In genomic region chr16:30183236-30183960, GRCh38 we compare ENCODE assay signal across 8 cellular contexts. TPM values are rescaled to one million over a fixed set of nuclear protein-coding genes. Genes with fewer than 3 reads are reported as not detected.
DNase-seq lines count a peak whose midpoint lies in the region; ATAC-seq and TF ChIP-seq lines count a peak whose summit lies in the region.

Gene CORO1A (plus strand): TSS chr16:30183602. CDS start chr16:30185210, 1,608 bp downstream.

- ATAC-seq in GM21737 (IDR thresholded peaks at IDR 0.05; ENCODE audit: unreplicated experiment) (peak; percentile 43), heart right ventricle (peak; percentile 77 to 91 (median 86))
- ATAC-seq in activated naive CD8-positive, alpha-beta T cell treated with anti-CD3 and anti-CD28 coated beads, Interleukin-2, amount 10 ng/mL, durations not matched to agents 7 days and 5 days (ENCODE audit: low read depth) = peak; percentile 32

- H3K9me3 ChIP-seq in SU-DHL-6 (ENCODE audit: insufficient read depth, low read length) (no peaks in the 10 kb centered on the region), heart right ventricle (no peaks in the 10 kb centered on the region), transverse colon (no peaks in the 10 kb centered on the region)

- peak within 1 kb of the TSS; percentile 100 for H3K9ac ChIP-seq in SU-DHL-6 (ENCODE audit: low read length)

- H3K9me3 Mint-ChIP-seq in activated naive CD8-positive, alpha-beta T cell treated with anti-CD3 and anti-CD28 coated beads, Interleukin-2, amount 10 ng/mL, durations not matched to agents 7 days and 5 days = no peaks in the 10 kb centered on the region

- peaks cover 38% of the 10 kb centered on the region for H3F3A ChIP-seq in SU-DHL-6 (ENCODE audit: insufficient read depth)

- H3K4me1 ChIP-seq in heart right ventricle (peaks cover 0 to 51% (median 10%) of the 10 kb centered on the region in 9 donors), transverse colon (peaks cover 3 to 31% (median 15%) of the 10 kb centered on the region in 4 donors)

- POLR2A ChIA-PET in activated naive CD8-positive, alpha-beta T cell treated with anti-CD3 and anti-CD28 coated beads, Interleukin-2, amount 10 ng/mL, durations not matched to agents 7 days and 5 days (lab: Charles Lee) = interaction anchor here (0.6 to 6.4 kb wide), 40 partner anchors 8 to 475 kb away, joined by 3 to 132 read pairs (median 5); partner anchors contain the start of genes ALDOA, DCTPP1, FBRS and GDPD3

- intact Hi-C loops in heart right ventricle (cut with DNase I) (no loop called here), posterior cingulate gyrus (cut with DNase I) (no loop called here), transverse colon (cut with DNase I; ENCODE audit: low total_unique reads) (loop anchor here (10.0 kb wide), 1 partner anchor 69 kb away; the partner anchor contains the start of gene GDPD3)

- peak within 1 kb of the TSS; percentile 100 for H3K27ac Mint-ChIP-seq in activated naive CD8-positive, alpha-beta T cell treated with anti-CD3 and anti-CD28 coated beads, Interleukin-2, amount 10 ng/mL, durations not matched to agents 7 days and 5 days

- H3K4me3 Mint-ChIP-seq in activated naive CD8-positive, alpha-beta T cell treated with anti-CD3 and anti-CD28 coated beads, Interleukin-2, amount 10 ng/mL, durations not matched to agents 7 days and 5 days = peak within 1 kb of the TSS; percentile 100

- in situ Hi-C loops in transverse colon (cut with MboI; ENCODE audit: low pct_ligation_motif_present in 1 of 4, low pct_unique_long_range_greater_than_20kb in 1 of 4, low sequenced_read_pairs in 3 of 4) = no loop called here

- peaks cover 16% of the 10 kb centered on the region for H3K36me3 ChIP-seq in SU-DHL-6 (ENCODE audit: low read length)
- peaks cover 0 to 31% (median 0%) of the 10 kb centered on the region in 9 donors for H3K36me3 ChIP-seq in heart right ventricle
- H3K36me3 ChIP-seq in transverse colon = no peaks in the 10 kb centered on the region

- peaks cover 39% of the 10 kb centered on the region for H3K36me3 Mint-ChIP-seq in activated naive CD8-positive, alpha-beta T cell treated with anti-CD3 and anti-CD28 coated beads, Interleukin-2, amount 10 ng/mL, durations not matched to agents 7 days and 5 days

- no peak for TF ChIP-seq CTCF in SU-DHL-6 (IDR thresholded peaks at IDR 0.05; ENCODE audit: insufficient read depth, low read length, poor library complexity, severe bottlenecking)
- peak in 1 of 9 donors; percentile 8 for TF ChIP-seq CTCF in heart right ventricle (IDR thresholded peaks at IDR 0.05)
- TF ChIP-seq CTCF in transverse colon (IDR thresholded peaks at IDR 0.05) = no peak

- H3K27me3 ChIP-seq in SU-DHL-6 (ENCODE audit: low read length) = no peaks in the 10 kb centered on the region
- H3K27me3 ChIP-seq in heart right ventricle = no peaks in the 10 kb centered on the region
- H3K27me3 ChIP-seq in transverse colon = no peaks in the 10 kb centered on the region

- peak; percentile 47 for TF ChIP-seq POLR2A in transverse colon (IDR thresholded peaks at IDR 0.05)

- peaks cover 15% of the 10 kb centered on the region for H3K79me2 ChIP-seq in SU-DHL-6 (ENCODE audit: insufficient read depth, low read length)

- H2AFZ ChIP-seq in SU-DHL-6 (ENCODE audit: low read depth, low read length, severe bottlenecking) = peak within 1 kb of the TSS; percentile 73

- peaks cover 29% of the 10 kb centered on the region for H3K4me1 Mint-ChIP-seq in activated naive CD8-positive, alpha-beta T cell treated with anti-CD3 and anti-CD28 coated beads, Interleukin-2, amount 10 ng/mL, durations not matched to agents 7 days and 5 days

- no peaks in the 10 kb centered on the region for H3K27me3 Mint-ChIP-seq in activated naive CD8-positive, alpha-beta T cell treated with anti-CD3 and anti-CD28 coated beads, Interleukin-2, amount 10 ng/mL, durations not matched to agents 7 days and 5 days

- H4K20me1 ChIP-seq in SU-DHL-6 (ENCODE audit: low read depth, low read length) = no peaks in the 10 kb centered on the region; the same call in 1 of the 2 replicates

- TF ChIP-seq EP300 in transverse colon (IDR thresholded peaks at IDR 0.05; ENCODE audit: low read depth) = no peak

- H3K4me3 ChIP-seq in SU-DHL-6 (ENCODE audit: insufficient read depth, low read length, poor library complexity, severe bottlenecking) (peak within 1 kb of the TSS; percentile 94), heart right ventricle (peak within 1 kb of the TSS; percentile 32 to 85 (median 66)), transverse colon (peak within 1 kb of the TSS; percentile 4 to 63 (median 50))

- peak within 1 kb of the TSS; percentile 98 for H3K27ac ChIP-seq in SU-DHL-6 (ENCODE audit: low read depth, low read length)
- peak within 1 kb of the TSS in 9 of 10 donors; percentile 54 to 96 (median 68) for H3K27ac ChIP-seq in heart right ventricle
- peak within 1 kb of the TSS; percentile 80 to 86 (median 80) for H3K27ac ChIP-seq in transverse colon

- 0 to 1% methylated on average over 57 to 73 of the region's 73 CpGs for WGBS in heart right ventricle, 2 donors
- 0% methylated on average over 2 to 39 of the region's 73 CpGs for WGBS in transverse colon (ENCODE audit: low coverage in 1 of 2), 2 donors

- H3K9me2 ChIP-seq in SU-DHL-6 (replicated peaks; ENCODE audit: insufficient read depth, low read length) = no peaks in the 10 kb centered on the region

- H3K4me2 ChIP-seq in SU-DHL-6 (ENCODE audit: low read depth, low read length, poor library complexity, severe bottlenecking) = peak within 1 kb of the TSS; percentile 97

- peak; percentile 47 for DNase-seq in DMS79 (lab: John Stamatoyannopoulos, UW)
- DNase-seq in M059J (ENCODE audit: low read depth) = peak; percentile 71
- DNase-seq in activated naive CD8-positive, alpha-beta T cell treated with anti-CD3 and anti-CD28 coated beads, Interleukin-2, amount 10 ng/mL, durations not matched to agents 7 days and 5 days = peak; percentile 91
- peak; percentile 81 to 88 for DNase-seq in heart right ventricle
- DNase-seq in posterior cingulate gyrus = peak; percentile 76 to 99 (median 90)
- peak; percentile 90 for DNase-seq in transverse colon

RNA-seq across cellular contexts. Expression of gene CORO1A, which starts in this region (rescaled TPM):
- 7.6 and 8.0 TPM in 2 replicates for total RNA-seq in M059J (2014; rRNA removed; shearing (Covaris generic))
- total RNA-seq in activated naive CD8-positive, alpha-beta T cell treated with anti-CD3 and anti-CD28 coated beads, Interleukin-2, amount 10 ng/mL, durations not matched to agents 7 days and 5 days = 1,000 to 10,000 TPM; 1,426 to 1,488 TPM
- total RNA-seq in heart right ventricle (10 to 100 TPM in 3 of 10 donors, 1 to 10 TPM in 7; 3.3 to 54.6 (median 5.5) TPM), transverse colon (10 to 100 TPM in 3 of 4 donors, 1 to 10 TPM in 1; 5.6 to 30.2 (median 24.0) TPM)
- polyA plus RNA-seq in heart right ventricle = 10 to 100 TPM; 11.5 to 15.3 TPM

Comparison
In these comparisons a context has a peak if more than half of its experiments do, and no peak if none do; other contexts are left out.
1. Peak in every context shown above with its lines: DNase-seq, ATAC-seq, H3K4me3 ChIP-seq and H3K27ac ChIP-seq.
2. RNA of gene CORO1A (total RNA-seq): 1,426 to 1,488 TPM in activated naive CD8-positive, alpha-beta T cell treated with anti-CD3 and anti-CD28 coated beads, Interleukin-2, amount 10 ng/mL, durations not matched to agents 7 days and 5 days; 5.6 to 30.2 TPM in transverse colon, 7.6 to 8.0 TPM in M059J and 3.3 to 54.6 TPM in heart right ventricle; every median in the first group is over 10 times any median in the second.
3. ATAC-seq: peak in every context shown above with its lines; median percentile 86 in heart right ventricle; 43 in GM21737; 32 in activated naive CD8-positive, alpha-beta T cell treated with anti-CD3 and anti-CD28 coated beads, Interleukin-2, amount 10 ng/mL, durations not matched to agents 7 days and 5 days.